1 cellular context compared by ENCODE assay signal in genomic region chr11:111878766-111879636, GRCh38.
A peak's percentile ranks its signal among the peaks of the same experiment; 100 is the strongest.
TF ChIP-seq lines count a peak whose summit lies in the region.

TSS of gene CFAP68 (plus strand) at chr11:111879541. CDS start at chr11:111879561, 20 bp downstream.
TSS of gene FDXACB1 (minus strand) at chr11:111879165. CDS start at chr11:111879132, 33 bp downstream.

TF ChIP-seq in HEK293, 187 proteins besides CTCF, POLR2A, EP300 and RAD21 (continued from another document and continues in another):
- TF ChIP-seq ZNF670 (tag by site-specific recombination; IDR thresholded peaks at IDR 0.05; ENCODE audit: low read depth) (no peak), GLIS2 (tag by site-specific recombination; IDR thresholded peaks at IDR 0.05) (peak; percentile 53), ZSCAN16 (tag by site-specific recombination; IDR thresholded peaks at IDR 0.05) (no peak), HIC1 (tag by site-specific recombination; IDR thresholded peaks at IDR 0.05) (no peak), ZSCAN5A (tag by site-specific recombination; IDR thresholded peaks at IDR 0.05) (no peak), ZNF37A (tag by site-specific recombination; IDR thresholded peaks at IDR 0.05) (no peak), ZEB2 (tag by site-specific recombination; IDR thresholded peaks at IDR 0.05) (peak; percentile 99), OVOL3 (tag by site-specific recombination; IDR thresholded peaks at IDR 0.05) (no peak), ZNF274 (IDR thresholded peaks at IDR 0.05; ENCODE audit: low read length) (no peak), ZNF274 (tag by site-specific recombination; IDR thresholded peaks at IDR 0.05; ENCODE audit: borderline replicate concordance) (no peak), ZNF211 (tag by site-specific recombination; IDR thresholded peaks at IDR 0.05; ENCODE audit: low read depth) (no peak), KLF16 (tag by site-specific recombination; IDR thresholded peaks at IDR 0.05) (no peak), ZNF626 (tag by site-specific recombination; IDR thresholded peaks at IDR 0.05) (no peak), ZNF26 (tag by site-specific recombination; IDR thresholded peaks at IDR 0.05) (no peak), ZFP41 (tag by site-specific recombination; IDR thresholded peaks at IDR 0.05; ENCODE audit: borderline replicate concordance) (no peak), ZNF398 (tag by site-specific recombination; IDR thresholded peaks at IDR 0.05) (no peak), ZIC2 (tag by site-specific recombination; IDR thresholded peaks at IDR 0.05) (0 out of 2 replicates have a peak, but pooled peaks have one; percentile 23), ZNF10 (tag by site-specific recombination; IDR thresholded peaks at IDR 0.05) (no peak), ZNF248 (tag by site-specific recombination; IDR thresholded peaks at IDR 0.05) (no peak), ZNF341 (tag by site-specific recombination; IDR thresholded peaks at IDR 0.05; ENCODE audit: low read depth) (peak; percentile 81), ZNF202 (tag by site-specific recombination; IDR thresholded peaks at IDR 0.05; ENCODE audit: borderline replicate concordance) (no peak), ZNF561 (tag by site-specific recombination; IDR thresholded peaks at IDR 0.05; ENCODE audit: borderline replicate concordance) (no peak; the same call in 1 of the 2 replicates), SCRT2 (tag by site-specific recombination; IDR thresholded peaks at IDR 0.05) (peak; percentile 45; the same call in 1 of the 2 replicates), KLF9 (tag by site-specific recombination; IDR thresholded peaks at IDR 0.05; ENCODE audit: low read depth) (peak; percentile 45), ZNF501 (tag by site-specific recombination; IDR thresholded peaks at IDR 0.05) (peak; percentile 68; the same call in 1 of the 2 replicates), ZNF76 (tag by site-specific recombination; IDR thresholded peaks at IDR 0.05; ENCODE audit: borderline replicate concordance, low read depth) (peak; percentile 34; the same call in 1 of the 2 replicates), GLI2 (tag by site-specific recombination; IDR thresholded peaks at IDR 0.05; ENCODE audit: borderline replicate concordance, low read depth) (no peak), ZNF843 (tag by site-specific recombination; IDR thresholded peaks at IDR 0.05) (0 out of 2 replicates have a peak, but pooled peaks have one; percentile 53), ZNF792 (tag by site-specific recombination; IDR thresholded peaks at IDR 0.05) (no peak), ZNF514 (tag by site-specific recombination; IDR thresholded peaks at IDR 0.05) (no peak), ZNF155 (tag by site-specific recombination; IDR thresholded peaks at IDR 0.05) (no peak), ZNF133 (tag by site-specific recombination; IDR thresholded peaks at IDR 0.05) (no peak), ZNF350 (tag by site-specific recombination; IDR thresholded peaks at IDR 0.05) (no peak), ZNF571 (tag by site-specific recombination; IDR thresholded peaks at IDR 0.05) (no peak), ZBTB1 (tag by site-specific recombination; IDR thresholded peaks at IDR 0.05) (no peak), TCF7L2 (IDR thresholded peaks at IDR 0.05; ENCODE audit: borderline replicate concordance, low read depth, low read length) (peak; percentile 98), KLF1 (tag by site-specific recombination; IDR thresholded peaks at IDR 0.05) (peak; percentile 56), ZNF791 (tag by site-specific recombination; IDR thresholded peaks at IDR 0.05) (no peak), FEZF1 (tag by site-specific recombination; IDR thresholded peaks at IDR 0.05) (no peak), HOXA7 (CRISPR knock-in tag; IDR thresholded peaks at IDR 0.05; ENCODE audit: borderline replicate concordance) (no peak), ZNF645 (tag by site-specific recombination; IDR thresholded peaks at IDR 0.05) (no peak)
- TF ChIP-seq, protein P1, sequence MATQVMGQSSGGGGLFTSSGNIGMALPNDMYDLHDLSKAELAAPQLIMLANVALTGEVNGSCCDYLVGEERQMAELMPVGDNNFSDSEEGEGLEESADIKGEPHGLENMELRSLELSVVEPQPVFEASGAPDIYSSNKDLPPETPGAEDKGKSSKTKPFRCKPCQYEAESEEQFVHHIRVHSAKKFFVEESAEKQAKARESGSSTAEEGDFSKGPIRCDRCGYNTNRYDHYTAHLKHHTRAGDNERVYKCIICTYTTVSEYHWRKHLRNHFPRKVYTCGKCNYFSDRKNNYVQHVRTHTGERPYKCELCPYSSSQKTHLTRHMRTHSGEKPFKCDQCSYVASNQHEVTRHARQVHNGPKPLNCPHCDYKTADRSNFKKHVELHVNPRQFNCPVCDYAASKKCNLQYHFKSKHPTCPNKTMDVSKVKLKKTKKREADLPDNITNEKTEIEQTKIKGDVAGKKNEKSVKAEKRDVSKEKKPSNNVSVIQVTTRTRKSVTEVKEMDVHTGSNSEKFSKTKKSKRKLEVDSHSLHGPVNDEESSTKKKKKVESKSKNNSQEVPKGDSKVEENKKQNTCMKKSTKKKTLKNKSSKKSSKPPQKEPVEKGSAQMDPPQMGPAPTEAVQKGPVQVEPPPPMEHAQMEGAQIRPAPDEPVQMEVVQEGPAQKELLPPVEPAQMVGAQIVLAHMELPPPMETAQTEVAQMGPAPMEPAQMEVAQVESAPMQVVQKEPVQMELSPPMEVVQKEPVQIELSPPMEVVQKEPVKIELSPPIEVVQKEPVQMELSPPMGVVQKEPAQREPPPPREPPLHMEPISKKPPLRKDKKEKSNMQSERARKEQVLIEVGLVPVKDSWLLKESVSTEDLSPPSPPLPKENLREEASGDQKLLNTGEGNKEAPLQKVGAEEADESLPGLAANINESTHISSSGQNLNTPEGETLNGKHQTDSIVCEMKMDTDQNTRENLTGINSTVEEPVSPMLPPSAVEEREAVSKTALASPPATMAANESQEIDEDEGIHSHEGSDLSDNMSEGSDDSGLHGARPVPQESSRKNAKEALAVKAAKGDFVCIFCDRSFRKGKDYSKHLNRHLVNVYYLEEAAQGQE (tag by site-specific recombination; IDR thresholded peaks at IDR 0.05): no peak
- TF ChIP-seq, protein P2, sequence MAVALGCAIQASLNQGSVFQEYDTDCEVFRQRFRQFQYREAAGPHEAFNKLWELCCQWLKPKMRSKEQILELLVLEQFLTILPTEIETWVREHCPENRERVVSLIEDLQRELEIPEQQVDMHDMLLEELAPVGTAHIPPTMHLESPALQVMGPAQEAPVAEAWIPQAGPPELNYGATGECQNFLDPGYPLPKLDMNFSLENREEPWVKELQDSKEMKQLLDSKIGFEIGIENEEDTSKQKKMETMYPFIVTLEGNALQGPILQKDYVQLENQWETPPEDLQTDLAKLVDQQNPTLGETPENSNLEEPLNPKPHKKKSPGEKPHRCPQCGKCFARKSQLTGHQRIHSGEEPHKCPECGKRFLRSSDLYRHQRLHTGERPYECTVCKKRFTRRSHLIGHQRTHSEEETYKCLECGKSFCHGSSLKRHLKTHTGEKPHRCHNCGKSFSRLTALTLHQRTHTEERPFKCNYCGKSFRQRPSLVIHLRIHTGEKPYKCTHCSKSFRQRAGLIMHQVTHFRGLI (tag by site-specific recombination; IDR thresholded peaks at IDR 0.05): 0 out of 2 replicates have a peak, but pooled peaks have one; percentile 18
- TF ChIP-seq, protein P3, sequence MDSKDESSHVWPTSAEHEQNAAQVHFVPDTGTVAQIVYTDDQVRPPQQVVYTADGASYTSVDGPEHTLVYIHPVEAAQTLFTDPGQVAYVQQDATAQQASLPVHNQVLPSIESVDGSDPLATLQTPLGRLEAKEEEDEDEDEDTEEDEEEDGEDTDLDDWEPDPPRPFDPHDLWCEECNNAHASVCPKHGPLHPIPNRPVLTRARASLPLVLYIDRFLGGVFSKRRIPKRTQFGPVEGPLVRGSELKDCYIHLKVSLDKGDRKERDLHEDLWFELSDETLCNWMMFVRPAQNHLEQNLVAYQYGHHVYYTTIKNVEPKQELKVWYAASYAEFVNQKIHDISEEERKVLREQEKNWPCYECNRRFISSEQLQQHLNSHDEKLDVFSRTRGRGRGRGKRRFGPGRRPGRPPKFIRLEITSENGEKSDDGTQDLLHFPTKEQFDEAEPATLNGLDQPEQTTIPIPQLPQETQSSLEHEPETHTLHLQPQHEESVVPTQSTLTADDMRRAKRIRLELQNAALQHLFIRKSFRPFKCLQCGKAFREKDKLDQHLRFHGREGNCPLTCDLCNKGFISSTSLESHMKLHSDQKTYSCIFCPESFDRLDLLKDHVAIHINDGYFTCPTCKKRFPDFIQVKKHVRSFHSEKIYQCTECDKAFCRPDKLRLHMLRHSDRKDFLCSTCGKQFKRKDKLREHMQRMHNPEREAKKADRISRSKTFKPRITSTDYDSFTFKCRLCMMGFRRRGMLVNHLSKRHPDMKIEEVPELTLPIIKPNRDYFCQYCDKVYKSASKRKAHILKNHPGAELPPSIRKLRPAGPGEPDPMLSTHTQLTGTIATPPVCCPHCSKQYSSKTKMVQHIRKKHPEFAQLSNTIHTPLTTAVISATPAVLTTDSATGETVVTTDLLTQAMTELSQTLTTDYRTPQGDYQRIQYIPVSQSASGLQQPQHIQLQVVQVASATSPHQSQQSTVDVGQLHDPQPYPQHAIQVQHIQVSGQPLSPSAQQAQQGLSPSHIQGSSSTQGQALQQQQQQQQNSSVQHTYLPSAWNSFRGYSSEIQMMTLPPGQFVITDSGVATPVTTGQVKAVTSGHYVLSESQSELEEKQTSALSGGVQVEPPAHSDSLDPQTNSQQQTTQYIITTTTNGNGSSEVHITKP (tag by site-specific recombination; IDR thresholded peaks at IDR 0.05): peak; percentile 99
- TF ChIP-seq, protein P4, sequence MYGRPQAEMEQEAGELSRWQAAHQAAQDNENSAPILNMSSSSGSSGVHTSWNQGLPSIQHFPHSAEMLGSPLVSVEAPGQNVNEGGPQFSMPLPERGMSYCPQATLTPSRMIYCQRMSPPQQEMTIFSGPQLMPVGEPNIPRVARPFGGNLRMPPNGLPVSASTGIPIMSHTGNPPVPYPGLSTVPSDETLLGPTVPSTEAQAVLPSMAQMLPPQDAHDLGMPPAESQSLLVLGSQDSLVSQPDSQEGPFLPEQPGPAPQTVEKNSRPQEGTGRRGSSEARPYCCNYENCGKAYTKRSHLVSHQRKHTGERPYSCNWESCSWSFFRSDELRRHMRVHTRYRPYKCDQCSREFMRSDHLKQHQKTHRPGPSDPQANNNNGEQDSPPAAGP (tag by site-specific recombination; IDR thresholded peaks at IDR 0.05): no peak; the same call in 1 of the 2 replicates
